10 cellular contexts compared by ENCODE assay signal in the genomic region with DNA sequence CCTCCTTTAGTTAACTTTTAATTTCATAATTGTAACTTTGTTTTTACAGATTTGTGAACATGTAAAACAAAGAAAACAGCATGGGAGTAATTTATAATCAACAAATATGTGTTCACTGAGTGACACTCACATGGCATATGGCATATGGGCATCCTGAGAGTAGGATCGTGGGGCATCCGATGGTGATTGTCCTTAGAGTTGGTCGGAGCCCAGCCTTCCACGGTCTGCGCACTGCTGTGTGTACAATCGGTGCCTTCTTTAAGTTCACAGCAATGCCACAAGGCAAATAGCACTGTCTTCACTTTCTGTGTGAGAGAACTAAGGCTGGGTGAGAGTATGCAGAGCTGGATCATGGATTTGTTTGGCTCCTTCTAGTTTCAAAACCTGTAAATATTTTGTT. TPM values are rescaled to one million over a fixed set of nuclear protein-coding genes. Genes with fewer than 3 reads are reported as not detected.
"Had no signal": no experiment of that assay in that cellular context is flagged by ENCODE, and none has a peak within 500 bp of the region (broad histone marks: within the 10 kb centered on the region; RNA-seq: fewer than 3 reads in every experiment).

No MANE protein-coding gene starts in this region.

RNA-seq across cellular contexts. Expression of a gene that starts 31.0 kb away (rescaled TPM):
- total RNA-seq: PC-3, PC-9, Peyer's patch, Right ventricle myocardium inferior, Right ventricle myocardium superior, RPMI7951, SJCRH30, SJSA1, SK-MEL-5 had no signal
- polyA plus RNA-seq: SK-N-SH had no signal
